ENCODE assay signal across 1 cellular context in the genomic region with DNA sequence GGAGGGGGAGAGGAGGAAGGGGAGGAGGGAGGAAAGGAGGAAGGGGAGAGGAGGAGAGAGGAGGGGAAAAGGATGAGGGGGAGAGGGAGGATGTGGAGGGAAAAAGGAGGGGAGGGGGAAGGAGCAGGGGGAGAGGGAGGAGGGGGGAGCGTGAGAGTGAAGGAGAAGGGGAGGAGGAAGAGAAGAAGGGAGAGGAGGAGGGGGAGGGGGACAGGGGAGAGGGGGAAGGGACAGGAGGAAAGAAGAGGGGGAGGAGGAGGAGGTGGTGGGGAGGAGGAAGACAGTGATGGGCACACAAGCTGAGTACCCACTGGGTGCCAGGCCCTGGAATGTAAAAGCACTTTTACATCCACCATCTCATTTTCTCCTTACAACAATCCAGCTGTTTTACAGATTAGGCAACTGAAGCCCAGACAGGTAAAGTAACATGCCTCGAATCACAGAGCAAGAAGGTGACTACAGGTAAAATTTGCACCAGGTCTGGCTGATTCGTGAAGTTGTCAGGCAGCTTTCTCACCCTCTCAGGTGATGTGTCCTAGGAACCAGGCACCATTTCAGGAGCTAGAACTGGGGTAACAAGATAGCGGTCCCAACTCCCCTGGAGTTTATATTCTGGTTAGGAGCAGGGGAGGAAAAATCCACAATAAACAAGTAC.
TF ChIP-seq lines count a peak whose summit lies in the region.

No MANE protein-coding gene starts in this region.

TF ChIP-seq in GM23338, 12 proteins besides CTCF, POLR2A, EP300 and RAD21 (continued from another document):
- TF ChIP-seq, protein P1, sequence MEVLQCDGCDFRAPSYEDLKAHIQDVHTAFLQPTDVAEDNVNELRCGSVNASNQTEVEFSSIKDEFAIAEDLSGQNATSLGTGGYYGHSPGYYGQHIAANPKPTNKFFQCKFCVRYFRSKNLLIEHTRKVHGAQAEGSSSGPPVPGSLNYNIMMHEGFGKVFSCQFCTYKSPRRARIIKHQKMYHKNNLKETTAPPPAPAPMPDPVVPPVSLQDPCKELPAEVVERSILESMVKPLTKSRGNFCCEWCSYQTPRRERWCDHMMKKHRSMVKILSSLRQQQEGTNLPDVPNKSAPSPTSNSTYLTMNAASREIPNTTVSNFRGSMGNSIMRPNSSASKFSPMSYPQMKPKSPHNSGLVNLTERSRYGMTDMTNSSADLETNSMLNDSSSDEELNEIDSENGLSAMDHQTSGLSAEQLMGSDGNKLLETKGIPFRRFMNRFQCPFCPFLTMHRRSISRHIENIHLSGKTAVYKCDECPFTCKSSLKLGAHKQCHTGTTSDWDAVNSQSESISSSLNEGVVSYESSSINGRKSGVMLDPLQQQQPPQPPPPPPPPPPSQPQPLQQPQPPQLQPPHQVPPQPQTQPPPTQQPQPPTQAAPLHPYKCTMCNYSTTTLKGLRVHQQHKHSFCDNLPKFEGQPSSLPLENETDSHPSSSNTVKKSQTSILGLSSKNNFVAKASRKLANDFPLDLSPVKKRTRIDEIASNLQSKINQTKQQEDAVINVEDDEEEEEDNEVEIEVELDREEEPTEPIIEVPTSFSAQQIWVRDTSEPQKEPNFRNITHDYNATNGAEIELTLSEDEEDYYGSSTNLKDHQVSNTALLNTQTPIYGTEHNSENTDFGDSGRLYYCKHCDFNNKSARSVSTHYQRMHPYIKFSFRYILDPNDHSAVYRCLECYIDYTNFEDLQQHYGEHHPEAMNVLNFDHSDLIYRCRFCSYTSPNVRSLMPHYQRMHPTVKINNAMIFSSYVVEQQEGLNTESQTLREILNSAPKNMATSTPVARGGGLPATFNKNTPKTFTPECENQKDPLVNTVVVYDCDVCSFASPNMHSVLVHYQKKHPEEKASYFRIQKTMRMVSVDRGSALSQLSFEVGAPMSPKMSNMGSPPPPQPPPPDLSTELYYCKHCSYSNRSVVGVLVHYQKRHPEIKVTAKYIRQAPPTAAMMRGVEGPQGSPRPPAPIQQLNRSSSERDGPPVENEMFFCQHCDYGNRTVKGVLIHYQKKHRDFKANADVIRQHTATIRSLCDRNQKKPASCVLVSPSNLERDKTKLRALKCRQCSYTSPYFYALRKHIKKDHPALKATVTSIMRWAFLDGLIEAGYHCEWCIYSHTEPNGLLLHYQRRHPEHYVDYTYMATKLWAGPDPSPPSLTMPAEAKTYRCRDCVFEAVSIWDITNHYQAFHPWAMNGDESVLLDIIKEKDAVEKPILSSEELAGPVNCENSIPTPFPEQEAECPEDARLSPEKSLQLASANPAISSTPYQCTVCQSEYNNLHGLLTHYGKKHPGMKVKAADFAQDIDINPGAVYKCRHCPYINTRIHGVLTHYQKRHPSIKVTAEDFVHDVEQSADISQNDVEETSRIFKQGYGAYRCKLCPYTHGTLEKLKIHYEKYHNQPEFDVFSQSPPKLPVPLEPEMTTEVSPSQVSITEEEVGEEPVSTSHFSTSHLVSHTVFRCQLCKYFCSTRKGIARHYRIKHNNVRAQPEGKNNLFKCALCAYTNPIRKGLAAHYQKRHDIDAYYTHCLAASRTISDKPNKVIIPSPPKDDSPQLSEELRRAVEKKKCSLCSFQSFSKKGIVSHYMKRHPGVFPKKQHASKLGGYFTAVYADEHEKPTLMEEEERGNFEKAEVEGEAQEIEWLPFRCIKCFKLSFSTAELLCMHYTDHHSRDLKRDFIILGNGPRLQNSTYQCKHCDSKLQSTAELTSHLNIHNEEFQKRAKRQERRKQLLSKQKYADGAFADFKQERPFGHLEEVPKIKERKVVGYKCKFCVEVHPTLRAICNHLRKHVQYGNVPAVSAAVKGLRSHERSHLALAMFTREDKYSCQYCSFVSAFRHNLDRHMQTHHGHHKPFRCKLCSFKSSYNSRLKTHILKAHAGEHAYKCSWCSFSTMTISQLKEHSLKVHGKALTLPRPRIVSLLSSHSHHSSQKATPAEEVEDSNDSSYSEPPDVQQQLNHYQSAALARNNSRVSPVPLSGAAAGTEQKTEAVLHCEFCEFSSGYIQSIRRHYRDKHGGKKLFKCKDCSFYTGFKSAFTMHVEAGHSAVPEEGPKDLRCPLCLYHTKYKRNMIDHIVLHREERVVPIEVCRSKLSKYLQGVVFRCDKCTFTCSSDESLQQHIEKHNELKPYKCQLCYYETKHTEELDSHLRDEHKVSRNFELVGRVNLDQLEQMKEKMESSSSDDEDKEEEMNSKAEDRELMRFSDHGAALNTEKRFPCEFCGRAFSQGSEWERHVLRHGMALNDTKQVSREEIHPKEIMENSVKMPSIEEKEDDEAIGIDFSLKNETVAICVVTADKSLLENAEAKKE (CRISPR knock-in tag; IDR thresholded peaks at IDR 0.05): no peak
- TF ChIP-seq EZH2phosphoT487 (IDR thresholded peaks at IDR 0.05; ENCODE audit: unreplicated experiment) (no peak), EZH2 (IDR thresholded peaks at IDR 0.05; ENCODE audit: low read depth, unreplicated experiment) (no peak), JUNB (IDR thresholded peaks at IDR 0.05; ENCODE audit: unreplicated experiment) (no peak), POLR2AphosphoS5 (IDR thresholded peaks at IDR 0.05; ENCODE audit: low read depth) (no peak), CREB1 (CRISPR knock-in tag; IDR thresholded peaks at IDR 0.05; ENCODE audit: low read depth) (no peak), ZNF114 (CRISPR knock-in tag; IDR thresholded peaks at IDR 0.05) (no peak), STAT1 (IDR thresholded peaks at IDR 0.05; ENCODE audit: unreplicated experiment) (no peak)
- TF ChIP-seq, protein P2, sequence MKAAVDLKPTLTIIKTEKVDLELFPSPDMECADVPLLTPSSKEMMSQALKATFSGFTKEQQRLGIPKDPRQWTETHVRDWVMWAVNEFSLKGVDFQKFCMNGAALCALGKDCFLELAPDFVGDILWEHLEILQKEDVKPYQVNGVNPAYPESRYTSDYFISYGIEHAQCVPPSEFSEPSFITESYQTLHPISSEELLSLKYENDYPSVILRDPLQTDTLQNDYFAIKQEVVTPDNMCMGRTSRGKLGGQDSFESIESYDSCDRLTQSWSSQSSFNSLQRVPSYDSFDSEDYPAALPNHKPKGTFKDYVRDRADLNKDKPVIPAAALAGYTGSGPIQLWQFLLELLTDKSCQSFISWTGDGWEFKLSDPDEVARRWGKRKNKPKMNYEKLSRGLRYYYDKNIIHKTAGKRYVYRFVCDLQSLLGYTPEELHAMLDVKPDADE (IDR thresholded peaks at IDR 0.05): no peak
- TF ChIP-seq, protein P3, sequence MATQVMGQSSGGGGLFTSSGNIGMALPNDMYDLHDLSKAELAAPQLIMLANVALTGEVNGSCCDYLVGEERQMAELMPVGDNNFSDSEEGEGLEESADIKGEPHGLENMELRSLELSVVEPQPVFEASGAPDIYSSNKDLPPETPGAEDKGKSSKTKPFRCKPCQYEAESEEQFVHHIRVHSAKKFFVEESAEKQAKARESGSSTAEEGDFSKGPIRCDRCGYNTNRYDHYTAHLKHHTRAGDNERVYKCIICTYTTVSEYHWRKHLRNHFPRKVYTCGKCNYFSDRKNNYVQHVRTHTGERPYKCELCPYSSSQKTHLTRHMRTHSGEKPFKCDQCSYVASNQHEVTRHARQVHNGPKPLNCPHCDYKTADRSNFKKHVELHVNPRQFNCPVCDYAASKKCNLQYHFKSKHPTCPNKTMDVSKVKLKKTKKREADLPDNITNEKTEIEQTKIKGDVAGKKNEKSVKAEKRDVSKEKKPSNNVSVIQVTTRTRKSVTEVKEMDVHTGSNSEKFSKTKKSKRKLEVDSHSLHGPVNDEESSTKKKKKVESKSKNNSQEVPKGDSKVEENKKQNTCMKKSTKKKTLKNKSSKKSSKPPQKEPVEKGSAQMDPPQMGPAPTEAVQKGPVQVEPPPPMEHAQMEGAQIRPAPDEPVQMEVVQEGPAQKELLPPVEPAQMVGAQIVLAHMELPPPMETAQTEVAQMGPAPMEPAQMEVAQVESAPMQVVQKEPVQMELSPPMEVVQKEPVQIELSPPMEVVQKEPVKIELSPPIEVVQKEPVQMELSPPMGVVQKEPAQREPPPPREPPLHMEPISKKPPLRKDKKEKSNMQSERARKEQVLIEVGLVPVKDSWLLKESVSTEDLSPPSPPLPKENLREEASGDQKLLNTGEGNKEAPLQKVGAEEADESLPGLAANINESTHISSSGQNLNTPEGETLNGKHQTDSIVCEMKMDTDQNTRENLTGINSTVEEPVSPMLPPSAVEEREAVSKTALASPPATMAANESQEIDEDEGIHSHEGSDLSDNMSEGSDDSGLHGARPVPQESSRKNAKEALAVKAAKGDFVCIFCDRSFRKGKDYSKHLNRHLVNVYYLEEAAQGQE (IDR thresholded peaks at IDR 0.05; ENCODE audit: unreplicated experiment): no peak
